Comparison of ENCODE assay signal across 29 cellular contexts in genomic region chr16:66592241-66592640, GRCh38. TPM values are rescaled to one million over a fixed set of nuclear protein-coding genes. Genes with fewer than 3 reads are reported as not detected.
"Had no signal": no experiment of that assay in that cellular context is flagged by ENCODE, and none has a peak within 500 bp of the region (broad histone marks: within the 10 kb centered on the region; RNA-seq: fewer than 3 reads in every experiment).

No MANE protein-coding gene starts in this region.

- H3K36me3 Mint-ChIP-seq: mesothelial cell of epicardium, naive B cell had no signal

- ATAC-seq: gastrocnemius medialis, heart right ventricle, left cardiac atrium, left lung, left ventricle myocardium superior, lower lobe of right lung, mucosa of descending colon had no signal

- H3K27ac Mint-ChIP-seq: mesothelial cell of epicardium had no signal

- H3K4me3 ChIP-seq: colonic mucosa, dorsolateral prefrontal cortex, esophagus muscularis mucosa, gastrocnemius medialis, heart right ventricle, left lung, lower lobe of right lung, mucosa of descending colon had no signal

- FAIRE-seq: endothelial cell of umbilical vein, islet of Langerhans, keratinocyte had no signal

- H3K4me1 ChIP-seq: colonic mucosa, esophagus muscularis mucosa, gastrocnemius medialis had no signal

- DNase-seq: colonic mucosa; cortex of kidney; dermis blood vessel endothelial cell; dorsolateral prefrontal cortex; effector CD4-positive, alpha-beta T cell; effector memory CD4-positive, alpha-beta T cell; foreskin melanocyte; gastrocnemius medialis; glutamatergic neuron; head of caudate nucleus; heart right ventricle; hippocampal formation; left cardiac atrium; left lung; left ventricle myocardium superior; lower lobe of right lung; mesenchymal stem cell; mucosa of descending colon; naive B cell had no signal

- H3K27me3 ChIP-seq: colonic mucosa, dorsolateral prefrontal cortex, esophagus muscularis mucosa, gastrocnemius medialis, heart right ventricle, left lung had no signal

- H3K27ac ChIP-seq: colonic mucosa, dorsolateral prefrontal cortex, esophagus muscularis mucosa, gastrocnemius medialis, heart right ventricle, left lung, lower lobe of right lung had no signal

- H3K9me3 Mint-ChIP-seq: mesothelial cell of epicardium had no signal

- H3K36me3 ChIP-seq: colonic mucosa, esophagus muscularis mucosa, gastrocnemius medialis, heart right ventricle, left lung, lower lobe of right lung had no signal

- H3K9me3 ChIP-seq: colonic mucosa, gastrocnemius medialis, left lung, lower lobe of right lung, mucosa of descending colon had no signal

- H3K4me3 Mint-ChIP-seq: mesothelial cell of epicardium, naive B cell had no signal

RNA-seq across cellular contexts. Expression of gene CMTM2, which starts 13.0 kb away (rescaled TPM):
- total RNA-seq: colonic mucosa, endothelial cell of umbilical vein, fibroblast of lung, fibroblast of villous mesenchyme, gastrocnemius medialis, glomerular endothelial cell, left ventricle myocardium superior, lung microvascular endothelial cell, myocyte had no signal
- polyA plus RNA-seq: endothelial cell of umbilical vein, fibroblast of lung, heart right ventricle, keratinocyte had no signal
